8 cellular contexts compared by ENCODE assay signal in genomic region chr12:95623554-95624170, GRCh38.
A peak's percentile ranks its signal among the peaks of the same experiment; 100 is the strongest.
DNase-seq lines count a peak whose midpoint lies in the region; ATAC-seq and TF ChIP-seq lines count a peak whose summit lies in the region.

No MANE protein-coding gene starts in this region.

- no peaks in the 10 kb centered on the region for H3K27me3 Mint-ChIP-seq in activated CD8-positive, alpha-beta memory T cell treated with anti-CD3 and anti-CD28 coated beads, Interleukin-2, amount 10 ng/mL, durations not matched to agents 7 days and 5 days
- H3K27me3 Mint-ChIP-seq in activated T-helper 1 cell treated with anti-CD3 and anti-CD28 coated beads, Interleukin-12 subunit alpha, Interleukin-12 subunit beta, Interleukin-2, Interleukin-4 antibody, amounts not matched to agents 30 ng/mL and 10 ng/mL and 1 ng/mL, durations not matched to agents 14 hours and 24 hours and 36 hours (ENCODE audit: insufficient read depth) = peaks cover 2% of the 10 kb centered on the region

- no peak overlapping the region for H3K27ac Mint-ChIP-seq in activated CD8-positive, alpha-beta memory T cell treated with anti-CD3 and anti-CD28 coated beads, Interleukin-2, amount 10 ng/mL, durations not matched to agents 7 days and 5 days
- no peak overlapping the region for H3K27ac Mint-ChIP-seq in activated T-helper 1 cell treated with anti-CD3 and anti-CD28 coated beads, Interleukin-12 subunit alpha, Interleukin-12 subunit beta, Interleukin-2, Interleukin-4 antibody, amounts not matched to agents 30 ng/mL and 10 ng/mL and 1 ng/mL, durations not matched to agents 14 hours and 24 hours and 36 hours

- no peak overlapping the region for H3K27ac ChIP-seq in parathyroid adenoma

- intact Hi-C loops in activated T-helper 1 cell treated with anti-CD3 and anti-CD28 coated beads, Interleukin-12 subunit alpha, Interleukin-12 subunit beta, Interleukin-2, Interleukin-4 antibody, amounts not matched to agents 30 ng/mL and 10 ng/mL and 1 ng/mL, durations not matched to agents 14 hours and 24 hours and 36 hours (cut with micrococcal nuclease) = loop anchor here (2.0 kb wide), 1 partner anchor 191 kb away; no protein-coding TSS in a partner anchor

- no peaks in the 10 kb centered on the region for H3K79me2 ChIP-seq in parathyroid adenoma

- H2AFZ ChIP-seq in parathyroid adenoma = peak overlapping the region; percentile 17

- H3K9me3 ChIP-seq in parathyroid adenoma (ENCODE audit: control insufficient read depth, low read length) = no peaks in the 10 kb centered on the region

- TF ChIP-seq CTCF in parathyroid adenoma (IDR thresholded peaks at IDR 0.05) = peak; percentile 28

- ATAC-seq in activated CD8-positive, alpha-beta memory T cell treated with anti-CD3 and anti-CD28 coated beads, Interleukin-2, amount 10 ng/mL, durations not matched to agents 7 days and 5 days = peak; percentile 39

- no peak overlapping the region for H3K4me3 Mint-ChIP-seq in activated CD8-positive, alpha-beta memory T cell treated with anti-CD3 and anti-CD28 coated beads, Interleukin-2, amount 10 ng/mL, durations not matched to agents 7 days and 5 days
- H3K4me3 Mint-ChIP-seq in activated T-helper 1 cell treated with anti-CD3 and anti-CD28 coated beads, Interleukin-12 subunit alpha, Interleukin-12 subunit beta, Interleukin-2, Interleukin-4 antibody, amounts not matched to agents 30 ng/mL and 10 ng/mL and 1 ng/mL, durations not matched to agents 14 hours and 24 hours and 36 hours = no peak overlapping the region

- H3K36me3 ChIP-seq in parathyroid adenoma (ENCODE audit: control insufficient read depth, insufficient read depth, low read length) = no peaks in the 10 kb centered on the region

- H3K36me3 Mint-ChIP-seq in activated CD8-positive, alpha-beta memory T cell treated with anti-CD3 and anti-CD28 coated beads, Interleukin-2, amount 10 ng/mL, durations not matched to agents 7 days and 5 days = no peaks in the 10 kb centered on the region
- H3K36me3 Mint-ChIP-seq in activated T-helper 1 cell treated with anti-CD3 and anti-CD28 coated beads, Interleukin-12 subunit alpha, Interleukin-12 subunit beta, Interleukin-2, Interleukin-4 antibody, amounts not matched to agents 30 ng/mL and 10 ng/mL and 1 ng/mL, durations not matched to agents 14 hours and 24 hours and 36 hours (ENCODE audit: low read depth) = no peaks in the 10 kb centered on the region

- no peaks in the 10 kb centered on the region for H3K4me1 ChIP-seq in parathyroid adenoma

- peak; percentile 43 for DNase-seq in activated CD8-positive, alpha-beta memory T cell treated with anti-CD3 and anti-CD28 coated beads, Interleukin-2, amount 10 ng/mL, durations not matched to agents 7 days and 5 days
- no peak for DNase-seq in activated CD8-positive, alpha-beta memory T cell treated with anti-CD3 and anti-CD28 coated beads for 24 hours
- DNase-seq in M059J (ENCODE audit: low read depth) = peak; percentile 91
- peak; percentile 52 for DNase-seq in activated CD8-positive, alpha-beta memory T cell treated with anti-CD3 and anti-CD28 coated beads, Interleukin-2, amount 50 U/mL, for 48 hours
- peak; percentile 72 for DNase-seq in germinal center (ENCODE audit: low spot score)
- no peak for DNase-seq in KG1 (lab: John Stamatoyannopoulos, UW)
- DNase-seq in activated T-helper 1 cell treated with anti-CD3 and anti-CD28 coated beads, Interleukin-12 subunit alpha, Interleukin-12 subunit beta, Interleukin-2, Interleukin-4 antibody, amounts not matched to agents 30 ng/mL and 10 ng/mL and 1 ng/mL, durations not matched to agents 14 hours and 24 hours and 36 hours (ENCODE audit: low spot score) = no peak

- H3K4me1 Mint-ChIP-seq in activated CD8-positive, alpha-beta memory T cell treated with anti-CD3 and anti-CD28 coated beads, Interleukin-2, amount 10 ng/mL, durations not matched to agents 7 days and 5 days = no peaks in the 10 kb centered on the region
- H3K4me1 Mint-ChIP-seq in activated T-helper 1 cell treated with anti-CD3 and anti-CD28 coated beads, Interleukin-12 subunit alpha, Interleukin-12 subunit beta, Interleukin-2, Interleukin-4 antibody, amounts not matched to agents 30 ng/mL and 10 ng/mL and 1 ng/mL, durations not matched to agents 14 hours and 24 hours and 36 hours (ENCODE audit: low read depth) = no peaks in the 10 kb centered on the region

- H3K9ac ChIP-seq in parathyroid adenoma = no peak overlapping the region

- CTCF ChIA-PET in activated CD8-positive, alpha-beta memory T cell treated with anti-CD3 and anti-CD28 coated beads, Interleukin-2, amount 10 ng/mL, durations not matched to agents 7 days and 5 days (lab: Charles Lee) = interaction anchor here (0.6 to 1.5 kb wide), 4 partner anchors 71 to 1317 kb away, joined by 3 to 4 read pairs (median 3); no protein-coding TSS in a partner anchor

- H3K27me3 ChIP-seq in parathyroid adenoma (ENCODE audit: control insufficient read depth, insufficient read depth, low read length) = no peaks in the 10 kb centered on the region

- no peak overlapping the region for H3K4me3 ChIP-seq in parathyroid adenoma (ENCODE audit: low read depth, low read length)

- no peaks in the 10 kb centered on the region for H3K9me3 Mint-ChIP-seq in activated CD8-positive, alpha-beta memory T cell treated with anti-CD3 and anti-CD28 coated beads, Interleukin-2, amount 10 ng/mL, durations not matched to agents 7 days and 5 days (ENCODE audit: low read depth)
- no peaks in the 10 kb centered on the region for H3K9me3 Mint-ChIP-seq in activated T-helper 1 cell treated with anti-CD3 and anti-CD28 coated beads, Interleukin-12 subunit alpha, Interleukin-12 subunit beta, Interleukin-2, Interleukin-4 antibody, amounts not matched to agents 30 ng/mL and 10 ng/mL and 1 ng/mL, durations not matched to agents 14 hours and 24 hours and 36 hours

- no peak overlapping the region for H3K4me2 ChIP-seq in parathyroid adenoma (ENCODE audit: low read length)

Comparison
In these comparisons a context has a peak if more than half of its experiments do, and no peak if none do; other contexts are left out.
1. DNase-seq: peak in activated CD8-positive, alpha-beta memory T cell treated with anti-CD3 and anti-CD28 coated beads, Interleukin-2, amount 10 ng/mL, durations not matched to agents 7 days and 5 days (single experiment), M059J (single experiment), activated CD8-positive, alpha-beta memory T cell treated with anti-CD3 and anti-CD28 coated beads, Interleukin-2, amount 50 U/mL, for 48 hours (single experiment) and germinal center (single experiment); none in activated CD8-positive, alpha-beta memory T cell treated with anti-CD3 and anti-CD28 coated beads for 24 hours (single experiment), KG1 (single experiment) and activated T-helper 1 cell treated with anti-CD3 and anti-CD28 coated beads, Interleukin-12 subunit alpha, Interleukin-12 subunit beta, Interleukin-2, Interleukin-4 antibody, amounts not matched to agents 30 ng/mL and 10 ng/mL and 1 ng/mL, durations not matched to agents 14 hours and 24 hours and 36 hours (single experiment).